28 cellular contexts compared by ENCODE assay signal in the genomic region with DNA sequence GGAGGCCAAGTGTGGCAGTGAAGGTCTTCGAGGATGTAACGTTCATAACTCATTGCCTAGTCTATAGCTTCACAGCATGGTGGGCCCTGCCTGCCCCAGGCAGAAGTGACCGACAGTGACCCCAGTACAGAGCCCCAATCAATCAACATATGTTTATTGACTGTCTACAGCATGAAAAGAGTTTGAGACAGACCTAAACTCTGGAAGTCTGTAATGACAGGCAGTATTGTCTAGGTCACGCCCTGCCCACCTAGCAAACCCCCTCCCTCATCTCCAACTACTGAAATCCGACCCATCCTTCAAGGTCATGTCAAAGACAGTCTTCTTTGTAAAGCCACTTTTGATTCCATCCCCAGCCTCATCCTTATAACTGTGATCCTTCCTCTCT. TPM values are rescaled to one million over a fixed set of nuclear protein-coding genes. Genes with fewer than 3 reads are reported as not detected.
DNase-seq lines count a peak whose midpoint lies in the region; ATAC-seq and TF ChIP-seq lines count a peak whose summit lies in the region.
"Had no signal": no experiment of that assay in that cellular context is flagged by ENCODE, and none has a peak within 500 bp of the region (broad histone marks: within the 10 kb centered on the region; RNA-seq: fewer than 3 reads in every experiment).

No MANE protein-coding gene starts in this region.

- 53 to 61% (median 57%) methylated on average over 5 of the region's 5 CpGs for WGBS in psoas muscle, 3 donors

- ATAC-seq in psoas muscle, result no peak
- ATAC-seq: GM12878 had no signal

- H3K79me2 ChIP-seq in parathyroid adenoma, result no peaks in the 10 kb centered on the region

- TF ChIP-seq CTCF in parathyroid adenoma (IDR thresholded peaks at IDR 0.05) (no peak), psoas muscle (IDR thresholded peaks at IDR 0.05) (no peak)

- H3K27ac ChIP-seq in parathyroid adenoma (no peak overlapping the region), psoas muscle (no peak overlapping the region)
- H3K27ac ChIP-seq: BLaER1 had no signal

- H3K9ac ChIP-seq in parathyroid adenoma, result no peak overlapping the region
- H3K9ac ChIP-seq: BLaER1 had no signal

- intact Hi-C loops in psoas muscle (cut with DNase I), result no loop called here

- H3K36me3 ChIP-seq in parathyroid adenoma (ENCODE audit: control insufficient read depth, insufficient read depth, low read length) (no peaks in the 10 kb centered on the region), psoas muscle (ENCODE audit: insufficient read depth in 1 of 2, low read depth in 1 of 2) (no peaks in the 10 kb centered on the region)
- H3K36me3 ChIP-seq: BE2C, BLaER1 had no signal

- H3K27me3 ChIP-seq in parathyroid adenoma (ENCODE audit: control insufficient read depth, insufficient read depth, low read length), result no peaks in the 10 kb centered on the region
- no peaks in the 10 kb centered on the region for H3K27me3 ChIP-seq in psoas muscle (ENCODE audit: insufficient read depth in 3 of 3, low read length in 2 of 3)
- H3K27me3 ChIP-seq: BE2C, BLaER1 had no signal

- H2AFZ ChIP-seq in parathyroid adenoma, result peak overlapping the region; percentile 59

- H3K4me1 ChIP-seq in parathyroid adenoma (peaks cover 22% of the 10 kb centered on the region), psoas muscle (peaks cover 7% of the 10 kb centered on the region)
- H3K4me1 ChIP-seq: BE2C, BLaER1 had no signal

- H3K9me3 ChIP-seq in parathyroid adenoma (ENCODE audit: control insufficient read depth, low read length), result no peaks in the 10 kb centered on the region
- no peaks in the 10 kb centered on the region for H3K9me3 ChIP-seq in psoas muscle
- H3K9me3 ChIP-seq: BE2C, BLaER1 had no signal

- no peak overlapping the region for H3K4me2 ChIP-seq in parathyroid adenoma (ENCODE audit: low read length)
- H3K4me2 ChIP-seq: BLaER1 had no signal

- no peak overlapping the region for H3K4me3 ChIP-seq in parathyroid adenoma (ENCODE audit: low read depth, low read length)
- H3K4me3 ChIP-seq in psoas muscle, result no peak overlapping the region
- H3K4me3 ChIP-seq: BLaER1, GM12878 had no signal

- DNase-seq in NCI-H69 (lab: John Stamatoyannopoulos, UW), result peak; percentile 35
- peak; percentile 53 for DNase-seq in left kidney (ENCODE audit: low read depth, low spot score)
- DNase-seq in cerebellar nuclear complex (lab: John Stamatoyannopoulos, UW), result no peak
- no peak for DNase-seq in psoas muscle
- no peak for DNase-seq in mucosa of gallbladder (ENCODE audit: low spot score)
- DNase-seq: 8988T; ACHN; BE2C; C1 segment of cervical spinal cord; CD4-positive, alpha-beta memory T cell; CD4-positive, CD25-positive, alpha-beta regulatory T cell; CD8-positive, alpha-beta memory T cell; COR-L47; DMS 273 treated with DMSO at 0.1 percent for 48 hours; DMS153; DMS53; DMS79; DND-41; EL; GDM1 had no signal

RNA-seq across cellular contexts. Expression of gene LYZL1, which starts 43.9 kb away (rescaled TPM):
- total RNA-seq in psoas muscle (not detected), mucosa of gallbladder (not detected)
- polyA plus RNA-seq in psoas muscle, result not detected
- total RNA-seq: A673; CD4-positive, alpha-beta memory T cell; CD4-positive, CD25-positive, alpha-beta regulatory T cell; CD8-positive, alpha-beta memory T cell; Daoy; G401; GM12878 had no signal
- polyA plus RNA-seq: AG04450; CD14-positive monocyte; CD4-positive, alpha-beta memory T cell; CD4-positive, CD25-positive, alpha-beta regulatory T cell; CD8-positive, alpha-beta memory T cell; GM12878 had no signal

Comparison
In these comparisons a context has a peak if more than half of its experiments do, and no peak if none do; other contexts are left out.
1. DNase-seq: peak in NCI-H69 (single experiment) and left kidney (single experiment); none in cerebellar nuclear complex (0 of 2), psoas muscle (0 of 2) and mucosa of gallbladder (single experiment).